13 cellular contexts compared by ENCODE assay signal in the genomic region with DNA sequence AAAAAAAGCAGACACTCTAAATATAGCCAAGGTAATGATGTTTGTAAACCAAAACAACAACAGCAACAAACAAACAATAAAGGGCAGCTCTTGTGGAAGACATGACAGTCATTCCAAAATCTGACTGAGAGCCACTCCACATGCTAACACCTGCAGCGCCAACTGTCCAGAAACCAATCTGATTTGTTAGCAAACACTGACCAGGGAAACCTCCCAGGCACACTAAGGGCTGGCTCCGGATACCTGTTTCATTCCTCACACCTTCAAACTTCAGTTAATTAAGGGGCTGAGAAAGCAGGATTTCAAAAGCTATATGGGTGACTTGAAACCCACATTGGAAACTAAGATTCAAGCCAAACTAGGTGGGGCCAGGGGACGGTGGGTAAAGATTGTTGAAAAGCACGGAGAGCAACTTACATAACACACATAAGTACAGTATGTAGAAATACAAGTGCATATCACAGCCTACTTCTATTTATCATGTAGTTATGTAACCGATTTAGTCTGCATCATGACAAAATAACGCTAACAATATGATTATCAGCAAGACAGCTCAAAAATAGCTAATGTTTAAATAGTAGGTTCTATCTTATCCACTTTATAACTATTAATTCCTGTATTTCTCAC.
A peak's percentile ranks its signal among the peaks of the same experiment; 100 is the strongest.
DNase-seq lines count a peak whose midpoint lies in the region; ATAC-seq and TF ChIP-seq lines count a peak whose summit lies in the region.
"Had no signal": no experiment of that assay in that cellular context is flagged by ENCODE, and none has a peak within 500 bp of the region (broad histone marks: within the 10 kb centered on the region; RNA-seq: fewer than 3 reads in every experiment).

No MANE protein-coding gene starts in this region.

- peaks cover 16 to 58% of the 10 kb centered on the region in 2 experiments; a peak in 3 of 4 replicates for H3K79me1 ChIP-seq in IMR-90 (ENCODE audit: low read depth in 1 of 2, low read length in 2 of 2)
- H3K79me1 ChIP-seq in mesenchymal stem cell (replicated peaks; ENCODE audit: low read length, poor library complexity, severe bottlenecking) = peaks cover 18% of the 10 kb centered on the region

- H4K91ac ChIP-seq in IMR-90 (ENCODE audit: insufficient read depth, low read depth, low read length) = peak overlapping the region; percentile 11; the same call in 1 of the 2 replicates
- no peak overlapping the region for H4K91ac ChIP-seq in mesenchymal stem cell (ENCODE audit: low read length)

- H2AFZ ChIP-seq in IMR-90 (replicated peaks; ENCODE audit: low read length, poor library complexity) (no peak overlapping the region), mesenchymal stem cell (ENCODE audit: low read depth, low read length) (no peak overlapping the region)

- H3K27ac ChIP-seq in IMR-90 (ENCODE audit: insufficient read depth, low read length) (no peak overlapping the region), epithelial cell of prostate (peak overlapping the region; percentile 73), mesenchymal stem cell (ENCODE audit: low read length, poor library complexity, severe bottlenecking) (peak overlapping the region; percentile 38), psoas muscle (no peak overlapping the region)
- H3K27ac ChIP-seq: A549, C4-2B had no signal

- no peaks in the 10 kb centered on the region for H3K27me3 ChIP-seq in IMR-90 (ENCODE audit: control insufficient read depth, insufficient read depth, low read length)
- H3K27me3 ChIP-seq in mesenchymal stem cell (ENCODE audit: control insufficient read depth in 1 of 2, insufficient read depth in 1 of 2, low read length in 2 of 2) = no peaks in the 10 kb centered on the region
- H3K27me3 ChIP-seq in psoas muscle (ENCODE audit: insufficient read depth in 3 of 3, low read length in 2 of 3) = no peaks in the 10 kb centered on the region
- H3K27me3 ChIP-seq: BE2C had no signal

- H3K27me3 Mint-ChIP-seq in HFFc6 (ENCODE audit: insufficient read depth) = no peaks in the 10 kb centered on the region; the same call in 1 of the 2 replicates
- no peaks in the 10 kb centered on the region for H3K27me3 Mint-ChIP-seq in T-helper 2 cell treated with Interferon-gamma antibody and Interleukin-4, amounts not matched to agents 5 μg/mL and 100 μg/mL, for 36 hours (ENCODE audit: low read depth)
- H3K27me3 Mint-ChIP-seq: CD4-positive, alpha-beta memory T cell had no signal

- no peak overlapping the region; the same call in 1 of the 2 replicates for H3K18ac ChIP-seq in IMR-90 (ENCODE audit: low read depth, low read length)
- no peak overlapping the region for H3K18ac ChIP-seq in mesenchymal stem cell (ENCODE audit: low read depth in 1 of 2, low read length in 2 of 2)

- H3K9me3 ChIP-seq in IMR-90 (ENCODE audit: control insufficient read depth, insufficient read depth, low read length) (no peaks in the 10 kb centered on the region), mesenchymal stem cell (ENCODE audit: control insufficient read depth, low read length) (no peaks in the 10 kb centered on the region), psoas muscle (no peaks in the 10 kb centered on the region)
- H3K9me3 ChIP-seq: A549, BE2C had no signal

- no peak overlapping the region for H3K4me3 Mint-ChIP-seq in HFFc6
- H3K4me3 Mint-ChIP-seq in T-helper 2 cell treated with Interferon-gamma antibody and Interleukin-4, amounts not matched to agents 5 μg/mL and 100 μg/mL, for 36 hours = no peak overlapping the region
- H3K4me3 Mint-ChIP-seq: CD4-positive, alpha-beta memory T cell had no signal

- ATAC-seq in IMR-90 (ENCODE audit: low read depth) (no peak), psoas muscle (no peak)
- ATAC-seq: A549 had no signal

- peak overlapping the region; percentile 53 for H2BK120ac ChIP-seq in IMR-90 (ENCODE audit: low read depth, low read length)
- no peak overlapping the region for H2BK120ac ChIP-seq in mesenchymal stem cell (ENCODE audit: low read depth, low read length)

- H2AK9ac ChIP-seq in IMR-90 (replicated peaks; ENCODE audit: low read depth, low read length, poor library complexity) = no peak overlapping the region

- H3K23ac ChIP-seq in IMR-90 (ENCODE audit: low read depth, low read length) = 0 out of 2 replicates have a peak overlapping the region, but pooled peaks have one; percentile 7
- no peak overlapping the region for H3K23ac ChIP-seq in mesenchymal stem cell (ENCODE audit: low read length in 2 of 2)

- no peak overlapping the region for H4K8ac ChIP-seq in IMR-90 (ENCODE audit: low read depth in 2 of 2, low read length in 2 of 2)
- no peak overlapping the region for H4K8ac ChIP-seq in mesenchymal stem cell (ENCODE audit: low read length)

- dilution Hi-C loops in IMR-90 (cut with HindIII; ENCODE audit: low sequenced_read_pairs, unreplicated experiment) = no loop called here

- no peaks in the 10 kb centered on the region; the same call in 1 of the 2 replicates for H3K9me3 Mint-ChIP-seq in HFFc6
- H3K9me3 Mint-ChIP-seq in T-helper 2 cell treated with Interferon-gamma antibody and Interleukin-4, amounts not matched to agents 5 μg/mL and 100 μg/mL, for 36 hours = peaks cover 14% of the 10 kb centered on the region

- H3K9ac ChIP-seq in IMR-90 (ENCODE audit: low read depth, low read length) = no peak overlapping the region
- no peak overlapping the region for H3K9ac ChIP-seq in mesenchymal stem cell (ENCODE audit: low read length)

- in situ Hi-C loops in IMR-90 (cut with MboI; ENCODE audit: low sequenced_read_pairs) = no loop called here

- WGBS in IMR-90 (ENCODE audit: extremely low coverage in 2 of 2, insufficient read length in 1 of 2), 2 experiments = no CpG with 5 or more reads among the region's 6 CpGs
- WGBS in mesenchymal stem cell = 90% methylated on average over 1 of the region's 6 CpGs
- WGBS in psoas muscle, 3 donors = 81 to 89% (median 88%) methylated on average over 6 of the region's 6 CpGs

- peak overlapping the region; percentile 69 for H2AK5ac ChIP-seq in IMR-90 (ENCODE audit: low read depth, low read length)
- H2AK5ac ChIP-seq in mesenchymal stem cell (ENCODE audit: low read length, severe bottlenecking) = peak overlapping the region; percentile 42

- H2BK15ac ChIP-seq in IMR-90 (ENCODE audit: low read depth, low read length) (peak overlapping the region; percentile 67; the same call in 1 of the 3 replicates), mesenchymal stem cell (ENCODE audit: low read depth, poor library complexity, severe bottlenecking) (no peak overlapping the region)

- H3K4ac ChIP-seq in IMR-90 (ENCODE audit: low read depth, low read length) (peak overlapping the region; percentile 54), mesenchymal stem cell (ENCODE audit: low read depth in 1 of 2, low read length in 2 of 2) (peak overlapping the region in 1 of 2 experiments; percentile 58)

- TF ChIP-seq POLR2A in IMR-90 (IDR thresholded peaks at IDR 0.05; ENCODE audit: low read depth, low read length) = no peak

- H3K4me3 ChIP-seq in IMR-90 (ENCODE audit: insufficient read depth, low read depth, low read length) (no peak overlapping the region), mesenchymal stem cell (ENCODE audit: insufficient read depth in 1 of 2, low read depth in 1 of 2, low read length in 2 of 2) (no peak overlapping the region), psoas muscle (no peak overlapping the region)
- H3K4me3 ChIP-seq: A549 had no signal

- no peak overlapping the region for H2BK5ac ChIP-seq in IMR-90 (ENCODE audit: low read depth, low read length, poor library complexity, severe bottlenecking)
- no peak overlapping the region for H2BK5ac ChIP-seq in mesenchymal stem cell (ENCODE audit: low read depth, low read length, poor library complexity, severe bottlenecking)

- no peaks in the 10 kb centered on the region for H3K36me3 ChIP-seq in IMR-90 (ENCODE audit: control insufficient read depth, insufficient read depth, low read length)
- peaks cover 0 to 8% of the 10 kb centered on the region in 2 experiments for H3K36me3 ChIP-seq in mesenchymal stem cell (ENCODE audit: control insufficient read depth in 1 of 2, insufficient read depth in 2 of 2, low read depth in 1 of 2, low read length in 2 of 2)
- no peaks in the 10 kb centered on the region for H3K36me3 ChIP-seq in psoas muscle (ENCODE audit: insufficient read depth in 1 of 2, low read depth in 1 of 2)
- H3K36me3 ChIP-seq: BE2C had no signal

- peaks cover 80% of the 10 kb centered on the region for H3K4me1 Mint-ChIP-seq in HFFc6 (ENCODE audit: low read depth)
- H3K4me1 Mint-ChIP-seq in T-helper 2 cell treated with Interferon-gamma antibody and Interleukin-4, amounts not matched to agents 5 μg/mL and 100 μg/mL, for 36 hours (ENCODE audit: low read depth) = no peaks in the 10 kb centered on the region
- H3K4me1 Mint-ChIP-seq: CD4-positive, alpha-beta memory T cell had no signal

- H3K56ac ChIP-seq in IMR-90 (ENCODE audit: extremely low read depth, insufficient read depth, low read length) = no peak overlapping the region

- CTCF ChIA-PET in IMR-90 (lab: Yijun Ruan, JAX) = interaction anchor here (0.6 kb wide), 1 partner anchor 11 kb away, joined by 3 read pairs; no protein-coding TSS in a partner anchor

- peaks cover 11% of the 10 kb centered on the region for H3K9me1 ChIP-seq in IMR-90 (ENCODE audit: insufficient read depth, low read length)

- H3K14ac ChIP-seq in IMR-90 (replicated peaks; ENCODE audit: low read depth, low read length) (no peak overlapping the region; the same call in 1 of the 2 replicates), mesenchymal stem cell (ENCODE audit: low read length in 2 of 2) (no peak overlapping the region)

- BruUV-seq in IMR-90 (replicated peaks; lab: Mats Ljungman, UMichigan) = no TSS peak

- peaks cover 17% of the 10 kb centered on the region for H3K4me1 ChIP-seq in IMR-90 (ENCODE audit: control insufficient read depth, insufficient read depth, low read length)
- H3K4me1 ChIP-seq in mesenchymal stem cell (ENCODE audit: control insufficient read depth, insufficient read depth, low read depth, low read length) = peaks cover 8% of the 10 kb centered on the region
- H3K4me1 ChIP-seq in psoas muscle = no peaks in the 10 kb centered on the region
- H3K4me1 ChIP-seq: A549, BE2C had no signal

- POLR2A ChIA-PET in IMR-90 (lab: Charles Lee; ENCODE audit: unreplicated experiment) = no interaction called here

- H2BK20ac ChIP-seq in IMR-90 (ENCODE audit: low read depth, low read length) = peak overlapping the region; percentile 57; the same call in 1 of the 2 replicates

- TF ChIP-seq CTCF in HFFc6 (IDR thresholded peaks at IDR 0.05) = no peak
- TF ChIP-seq CTCF in IMR-90 (conservative IDR thresholded peaks at IDR 0.05; ENCODE audit: low read depth, low read length) = no peak
- no peak for TF ChIP-seq CTCF in psoas muscle (IDR thresholded peaks at IDR 0.05)

- peak overlapping the region; percentile 49; the same call in 1 of the 2 replicates for H3K27ac Mint-ChIP-seq in HFFc6
- no peak overlapping the region for H3K27ac Mint-ChIP-seq in T-helper 2 cell treated with Interferon-gamma antibody and Interleukin-4, amounts not matched to agents 5 μg/mL and 100 μg/mL, for 36 hours
- H3K27ac Mint-ChIP-seq: CD4-positive, alpha-beta memory T cell had no signal

- H4K20me1 ChIP-seq in IMR-90 (ENCODE audit: insufficient read depth, low read length) = no peaks in the 10 kb centered on the region

- DNase-seq in HFFc6 = no peak
- no peak for DNase-seq in IMR-90
- DNase-seq in epithelial cell of prostate (ENCODE audit: low read depth, low spot score) = no peak
- no peak for DNase-seq in mesenchymal stem cell
- DNase-seq in glomerular visceral epithelial cell (ENCODE audit: extremely low spot score) = no peak
- DNase-seq in head of caudate nucleus = no peak
- DNase-seq in T-helper 2 cell treated with Interferon-gamma antibody and Interleukin-4, amounts not matched to agents 5 μg/mL and 100 μg/mL, for 36 hours (ENCODE audit: low spot score) = no peak
- no peak for DNase-seq in psoas muscle
- DNase-seq: BE2C; CD4-positive, alpha-beta memory T cell; DMS79 treated with DMSO at 0.1 percent for 48 hours had no signal

- H2BK12ac ChIP-seq in mesenchymal stem cell (ENCODE audit: low read length in 2 of 2) = no peak overlapping the region

- no peak for TF ChIP-seq RAD21 in IMR-90 (IDR thresholded peaks at IDR 0.05; ENCODE audit: low read length)

- intact Hi-C loops in IMR-90 (cut with micrococcal nuclease) (no loop called here), head of caudate nucleus (cut with DNase I) (no loop called here), psoas muscle (cut with DNase I) (loop anchor here in 1 of 2 donors (5.0 kb wide), 1 partner anchor 535 kb away; no protein-coding TSS in a partner anchor)

- no peak overlapping the region for H3K4me2 ChIP-seq in IMR-90 (ENCODE audit: low read depth, low read length)
- H3K4me2 ChIP-seq in mesenchymal stem cell (ENCODE audit: low read length, poor library complexity, severe bottlenecking) = no peak overlapping the region
- H3K4me2 ChIP-seq: A549 had no signal

- H4K5ac ChIP-seq in IMR-90 (ENCODE audit: low read depth, low read length) = no peak overlapping the region; the same call in 1 of the 2 replicates

- peaks cover 21% of the 10 kb centered on the region for H3K36me3 Mint-ChIP-seq in HFFc6 (ENCODE audit: low read depth)
- no peaks in the 10 kb centered on the region for H3K36me3 Mint-ChIP-seq in T-helper 2 cell treated with Interferon-gamma antibody and Interleukin-4, amounts not matched to agents 5 μg/mL and 100 μg/mL, for 36 hours (ENCODE audit: low read depth)
- H3K36me3 Mint-ChIP-seq: CD4-positive, alpha-beta memory T cell had no signal

Comparison
In these comparisons a context has a peak if more than half of its experiments do, and no peak if none do; other contexts are left out.
1. H3K27ac ChIP-seq: peak in epithelial cell of prostate (single experiment) and mesenchymal stem cell (single experiment); none in IMR-90 (single experiment) and psoas muscle (single experiment).